ENCODE assay signal across 1 cellular context in the genomic region with DNA sequence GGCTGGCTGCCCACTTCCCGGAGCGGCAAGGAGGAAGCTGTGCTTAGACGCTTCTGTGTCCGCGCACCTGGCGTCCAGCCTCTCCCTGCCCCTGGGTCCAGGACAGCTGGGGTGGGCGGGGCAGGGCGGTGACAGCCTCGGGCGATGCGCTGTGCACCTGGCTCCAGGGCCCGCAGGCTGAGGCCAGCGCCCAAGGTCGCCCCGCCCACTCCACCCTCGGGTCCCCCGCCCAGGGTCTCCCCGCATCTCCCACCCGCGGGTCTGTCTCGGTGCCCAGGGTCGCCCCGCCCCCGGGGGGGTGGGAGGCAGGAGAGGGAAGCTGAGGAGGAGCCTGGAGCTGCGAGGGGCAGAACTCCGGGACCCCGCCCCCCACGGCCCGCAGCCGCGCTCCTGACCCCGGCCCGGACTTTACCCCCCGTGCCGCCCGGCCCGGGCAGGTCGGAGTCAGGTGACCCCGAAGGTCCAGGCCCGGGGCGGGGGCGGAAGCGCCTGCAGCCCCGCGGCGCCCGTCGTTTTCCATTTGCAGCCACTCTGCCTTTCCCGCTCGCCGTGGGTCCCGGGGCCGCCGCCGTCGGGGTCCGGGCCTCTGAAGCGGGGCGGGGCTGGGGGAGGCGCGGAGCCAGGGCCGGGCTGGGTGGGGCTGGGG.
TF ChIP-seq lines count a peak whose summit lies in the region.

A gene with protein sequence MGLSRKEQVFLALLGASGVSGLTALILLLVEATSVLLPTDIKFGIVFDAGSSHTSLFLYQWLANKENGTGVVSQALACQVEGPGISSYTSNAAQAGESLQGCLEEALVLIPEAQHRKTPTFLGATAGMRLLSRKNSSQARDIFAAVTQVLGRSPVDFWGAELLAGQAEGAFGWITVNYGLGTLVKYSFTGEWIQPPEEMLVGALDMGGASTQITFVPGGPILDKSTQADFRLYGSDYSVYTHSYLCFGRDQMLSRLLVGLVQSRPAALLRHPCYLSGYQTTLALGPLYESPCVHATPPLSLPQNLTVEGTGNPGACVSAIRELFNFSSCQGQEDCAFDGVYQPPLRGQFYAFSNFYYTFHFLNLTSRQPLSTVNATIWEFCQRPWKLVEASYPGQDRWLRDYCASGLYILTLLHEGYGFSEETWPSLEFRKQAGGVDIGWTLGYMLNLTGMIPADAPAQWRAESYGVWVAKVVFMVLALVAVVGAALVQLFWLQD (minus strand): TSS at position 69 of the 646 bp plus-strand sequence. CDS start 3,072 bp downstream, outside the sequence.

TF ChIP-seq in HEK293, 187 proteins besides CTCF, POLR2A, EP300 and RAD21 (continued from another document and continues in another):
- TF ChIP-seq, protein P1, sequence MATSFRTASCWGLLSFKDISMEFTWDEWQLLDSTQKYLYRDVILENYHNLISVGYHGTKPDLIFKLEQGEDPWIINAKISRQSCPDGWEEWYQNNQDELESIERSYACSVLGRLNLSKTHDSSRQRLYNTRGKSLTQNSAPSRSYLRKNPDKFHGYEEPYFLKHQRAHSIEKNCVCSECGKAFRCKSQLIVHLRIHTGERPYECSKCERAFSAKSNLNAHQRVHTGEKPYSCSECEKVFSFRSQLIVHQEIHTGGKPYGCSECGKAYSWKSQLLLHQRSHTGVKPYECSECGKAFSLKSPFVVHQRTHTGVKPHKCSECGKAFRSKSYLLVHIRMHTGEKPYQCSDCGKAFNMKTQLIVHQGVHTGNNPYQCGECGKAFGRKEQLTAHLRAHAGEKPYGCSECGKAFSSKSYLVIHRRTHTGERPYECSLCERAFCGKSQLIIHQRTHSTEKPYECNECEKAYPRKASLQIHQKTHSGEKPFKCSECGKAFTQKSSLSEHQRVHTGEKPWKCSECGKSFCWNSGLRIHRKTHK (tag by site-specific recombination; IDR thresholded peaks at IDR 0.05) = no peak
- no peak for TF ChIP-seq ZNF433 (tag by site-specific recombination; IDR thresholded peaks at IDR 0.05; ENCODE audit: low read depth)
- TF ChIP-seq ZNF514 (tag by site-specific recombination; IDR thresholded peaks at IDR 0.05) = no peak
- TF ChIP-seq, protein P2, sequence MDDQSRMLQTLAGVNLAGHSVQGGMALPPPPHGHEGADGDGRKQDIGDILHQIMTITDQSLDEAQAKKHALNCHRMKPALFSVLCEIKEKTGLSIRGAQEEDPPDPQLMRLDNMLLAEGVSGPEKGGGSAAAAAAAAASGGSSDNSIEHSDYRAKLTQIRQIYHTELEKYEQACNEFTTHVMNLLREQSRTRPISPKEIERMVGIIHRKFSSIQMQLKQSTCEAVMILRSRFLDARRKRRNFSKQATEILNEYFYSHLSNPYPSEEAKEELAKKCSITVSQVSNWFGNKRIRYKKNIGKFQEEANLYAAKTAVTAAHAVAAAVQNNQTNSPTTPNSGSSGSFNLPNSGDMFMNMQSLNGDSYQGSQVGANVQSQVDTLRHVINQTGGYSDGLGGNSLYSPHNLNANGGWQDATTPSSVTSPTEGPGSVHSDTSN (CRISPR knock-in tag; IDR thresholded peaks at IDR 0.05) = no peak
- TF ChIP-seq ZNF830 (tag by site-specific recombination; IDR thresholded peaks at IDR 0.05; ENCODE audit: low read depth) = no peak
- no peak for TF ChIP-seq ZNF555 (tag by site-specific recombination; conservative IDR thresholded peaks at IDR 0.05)
- TF ChIP-seq, protein P3, sequence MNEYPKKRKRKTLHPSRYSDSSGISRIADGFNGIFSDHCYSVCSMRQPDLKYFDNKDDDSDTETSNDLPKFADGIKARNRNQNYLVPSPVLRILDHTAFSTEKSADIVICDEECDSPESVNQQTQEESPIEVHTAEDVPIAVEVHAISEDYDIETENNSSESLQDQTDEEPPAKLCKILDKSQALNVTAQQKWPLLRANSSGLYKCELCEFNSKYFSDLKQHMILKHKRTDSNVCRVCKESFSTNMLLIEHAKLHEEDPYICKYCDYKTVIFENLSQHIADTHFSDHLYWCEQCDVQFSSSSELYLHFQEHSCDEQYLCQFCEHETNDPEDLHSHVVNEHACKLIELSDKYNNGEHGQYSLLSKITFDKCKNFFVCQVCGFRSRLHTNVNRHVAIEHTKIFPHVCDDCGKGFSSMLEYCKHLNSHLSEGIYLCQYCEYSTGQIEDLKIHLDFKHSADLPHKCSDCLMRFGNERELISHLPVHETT (tag by site-specific recombination; IDR thresholded peaks at IDR 0.05) = no peak
- TF ChIP-seq, protein P4, sequence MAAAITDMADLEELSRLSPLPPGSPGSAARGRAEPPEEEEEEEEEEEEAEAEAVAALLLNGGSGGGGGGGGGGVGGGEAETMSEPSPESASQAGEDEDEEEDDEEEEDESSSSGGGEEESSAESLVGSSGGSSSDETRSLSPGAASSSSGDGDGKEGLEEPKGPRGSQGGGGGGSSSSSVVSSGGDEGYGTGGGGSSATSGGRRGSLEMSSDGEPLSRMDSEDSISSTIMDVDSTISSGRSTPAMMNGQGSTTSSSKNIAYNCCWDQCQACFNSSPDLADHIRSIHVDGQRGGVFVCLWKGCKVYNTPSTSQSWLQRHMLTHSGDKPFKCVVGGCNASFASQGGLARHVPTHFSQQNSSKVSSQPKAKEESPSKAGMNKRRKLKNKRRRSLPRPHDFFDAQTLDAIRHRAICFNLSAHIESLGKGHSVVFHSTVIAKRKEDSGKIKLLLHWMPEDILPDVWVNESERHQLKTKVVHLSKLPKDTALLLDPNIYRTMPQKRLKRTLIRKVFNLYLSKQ (tag by site-specific recombination; IDR thresholded peaks at IDR 0.05; ENCODE audit: borderline replicate concordance) = no peak
- TF ChIP-seq, protein P5, sequence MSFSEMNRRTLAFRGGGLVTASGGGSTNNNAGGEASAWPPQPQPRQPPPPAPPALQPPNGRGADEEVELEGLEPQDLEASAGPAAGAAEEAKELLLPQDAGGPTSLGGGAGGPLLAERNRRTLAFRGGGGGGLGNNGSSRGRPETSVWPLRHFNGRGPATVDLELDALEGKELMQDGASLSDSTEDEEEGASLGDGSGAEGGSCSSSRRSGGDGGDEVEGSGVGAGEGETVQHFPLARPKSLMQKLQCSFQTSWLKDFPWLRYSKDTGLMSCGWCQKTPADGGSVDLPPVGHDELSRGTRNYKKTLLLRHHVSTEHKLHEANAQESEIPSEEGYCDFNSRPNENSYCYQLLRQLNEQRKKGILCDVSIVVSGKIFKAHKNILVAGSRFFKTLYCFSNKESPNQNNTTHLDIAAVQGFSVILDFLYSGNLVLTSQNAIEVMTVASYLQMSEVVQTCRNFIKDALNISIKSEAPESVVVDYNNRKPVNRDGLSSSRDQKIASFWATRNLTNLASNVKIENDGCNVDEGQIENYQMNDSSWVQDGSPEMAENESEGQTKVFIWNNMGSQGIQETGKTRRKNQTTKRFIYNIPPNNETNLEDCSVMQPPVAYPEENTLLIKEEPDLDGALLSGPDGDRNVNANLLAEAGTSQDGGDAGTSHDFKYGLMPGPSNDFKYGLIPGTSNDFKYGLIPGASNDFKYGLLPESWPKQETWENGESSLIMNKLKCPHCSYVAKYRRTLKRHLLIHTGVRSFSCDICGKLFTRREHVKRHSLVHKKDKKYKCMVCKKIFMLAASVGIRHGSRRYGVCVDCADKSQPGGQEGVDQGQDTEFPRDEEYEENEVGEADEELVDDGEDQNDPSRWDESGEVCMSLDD (tag by site-specific recombination; IDR thresholded peaks at IDR 0.05) = peak; percentile 80
- peak; percentile 86 for TF ChIP-seq SP2 (tag by site-specific recombination; IDR thresholded peaks at IDR 0.05)
- TF ChIP-seq ZEB2 (tag by site-specific recombination; IDR thresholded peaks at IDR 0.05) = 0 out of 2 replicates have a peak, but pooled peaks have one; percentile 24
- TF ChIP-seq, protein P6, sequence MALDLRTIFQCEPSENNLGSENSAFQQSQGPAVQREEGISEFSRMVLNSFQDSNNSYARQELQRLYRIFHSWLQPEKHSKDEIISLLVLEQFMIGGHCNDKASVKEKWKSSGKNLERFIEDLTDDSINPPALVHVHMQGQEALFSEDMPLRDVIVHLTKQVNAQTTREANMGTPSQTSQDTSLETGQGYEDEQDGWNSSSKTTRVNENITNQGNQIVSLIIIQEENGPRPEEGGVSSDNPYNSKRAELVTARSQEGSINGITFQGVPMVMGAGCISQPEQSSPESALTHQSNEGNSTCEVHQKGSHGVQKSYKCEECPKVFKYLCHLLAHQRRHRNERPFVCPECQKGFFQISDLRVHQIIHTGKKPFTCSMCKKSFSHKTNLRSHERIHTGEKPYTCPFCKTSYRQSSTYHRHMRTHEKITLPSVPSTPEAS (tag by site-specific recombination; IDR thresholded peaks at IDR 0.05) = no peak
- TF ChIP-seq, protein P7, sequence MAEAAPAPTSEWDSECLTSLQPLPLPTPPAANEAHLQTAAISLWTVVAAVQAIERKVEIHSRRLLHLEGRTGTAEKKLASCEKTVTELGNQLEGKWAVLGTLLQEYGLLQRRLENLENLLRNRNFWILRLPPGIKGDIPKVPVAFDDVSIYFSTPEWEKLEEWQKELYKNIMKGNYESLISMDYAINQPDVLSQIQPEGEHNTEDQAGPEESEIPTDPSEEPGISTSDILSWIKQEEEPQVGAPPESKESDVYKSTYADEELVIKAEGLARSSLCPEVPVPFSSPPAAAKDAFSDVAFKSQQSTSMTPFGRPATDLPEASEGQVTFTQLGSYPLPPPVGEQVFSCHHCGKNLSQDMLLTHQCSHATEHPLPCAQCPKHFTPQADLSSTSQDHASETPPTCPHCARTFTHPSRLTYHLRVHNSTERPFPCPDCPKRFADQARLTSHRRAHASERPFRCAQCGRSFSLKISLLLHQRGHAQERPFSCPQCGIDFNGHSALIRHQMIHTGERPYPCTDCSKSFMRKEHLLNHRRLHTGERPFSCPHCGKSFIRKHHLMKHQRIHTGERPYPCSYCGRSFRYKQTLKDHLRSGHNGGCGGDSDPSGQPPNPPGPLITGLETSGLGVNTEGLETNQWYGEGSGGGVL (tag by site-specific recombination; IDR thresholded peaks at IDR 0.05) = peak; percentile 74
- peak; percentile 83 for TF ChIP-seq GLIS1 (tag by site-specific recombination; IDR thresholded peaks at IDR 0.05)
- peak; percentile 87 for TF ChIP-seq GLIS2 (tag by site-specific recombination; IDR thresholded peaks at IDR 0.05)
- TF ChIP-seq BCL11A (tag by site-specific recombination; IDR thresholded peaks at IDR 0.05; ENCODE audit: low read depth) = 0 out of 2 replicates have a peak, but pooled peaks have one; percentile 30
- TF ChIP-seq ZNF121 (tag by site-specific recombination; IDR thresholded peaks at IDR 0.05) = no peak
- TF ChIP-seq ZNF140 (tag by site-specific recombination; IDR thresholded peaks at IDR 0.05) = no peak
- TF ChIP-seq, protein P8, sequence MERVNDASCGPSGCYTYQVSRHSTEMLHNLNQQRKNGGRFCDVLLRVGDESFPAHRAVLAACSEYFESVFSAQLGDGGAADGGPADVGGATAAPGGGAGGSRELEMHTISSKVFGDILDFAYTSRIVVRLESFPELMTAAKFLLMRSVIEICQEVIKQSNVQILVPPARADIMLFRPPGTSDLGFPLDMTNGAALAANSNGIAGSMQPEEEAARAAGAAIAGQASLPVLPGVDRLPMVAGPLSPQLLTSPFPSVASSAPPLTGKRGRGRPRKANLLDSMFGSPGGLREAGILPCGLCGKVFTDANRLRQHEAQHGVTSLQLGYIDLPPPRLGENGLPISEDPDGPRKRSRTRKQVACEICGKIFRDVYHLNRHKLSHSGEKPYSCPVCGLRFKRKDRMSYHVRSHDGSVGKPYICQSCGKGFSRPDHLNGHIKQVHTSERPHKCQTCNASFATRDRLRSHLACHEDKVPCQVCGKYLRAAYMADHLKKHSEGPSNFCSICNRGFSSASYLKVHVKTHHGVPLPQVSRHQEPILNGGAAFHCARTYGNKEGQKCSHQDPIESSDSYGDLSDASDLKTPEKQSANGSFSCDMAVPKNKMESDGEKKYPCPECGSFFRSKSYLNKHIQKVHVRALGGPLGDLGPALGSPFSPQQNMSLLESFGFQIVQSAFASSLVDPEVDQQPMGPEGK (tag by site-specific recombination; IDR thresholded peaks at IDR 0.05) = peak; percentile 93
- peak; percentile 48; the same call in 1 of the 2 replicates for TF ChIP-seq ZXDB (tag by site-specific recombination; IDR thresholded peaks at IDR 0.05)
- TF ChIP-seq KLF16 (tag by site-specific recombination; IDR thresholded peaks at IDR 0.05) = peak; percentile 74
- TF ChIP-seq, protein P9, sequence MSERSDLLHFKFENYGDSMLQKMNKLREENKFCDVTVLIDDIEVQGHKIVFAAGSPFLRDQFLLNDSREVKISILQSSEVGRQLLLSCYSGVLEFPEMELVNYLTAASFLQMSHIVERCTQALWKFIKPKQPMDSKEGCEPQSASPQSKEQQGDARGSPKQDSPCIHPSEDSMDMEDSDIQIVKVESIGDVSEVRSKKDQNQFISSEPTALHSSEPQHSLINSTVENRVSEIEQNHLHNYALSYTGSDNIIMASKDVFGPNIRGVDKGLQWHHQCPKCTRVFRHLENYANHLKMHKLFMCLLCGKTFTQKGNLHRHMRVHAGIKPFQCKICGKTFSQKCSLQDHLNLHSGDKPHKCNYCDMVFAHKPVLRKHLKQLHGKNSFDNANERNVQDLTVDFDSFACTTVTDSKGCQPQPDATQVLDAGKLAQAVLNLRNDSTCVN (tag by site-specific recombination; optimal IDR thresholded peaks at IDR 0.05) = peak; percentile 38
- TF ChIP-seq ZNF600 (tag by site-specific recombination; IDR thresholded peaks at IDR 0.05) = peak; percentile 76; the same call in 1 of the 2 replicates
- TF ChIP-seq, protein P10, sequence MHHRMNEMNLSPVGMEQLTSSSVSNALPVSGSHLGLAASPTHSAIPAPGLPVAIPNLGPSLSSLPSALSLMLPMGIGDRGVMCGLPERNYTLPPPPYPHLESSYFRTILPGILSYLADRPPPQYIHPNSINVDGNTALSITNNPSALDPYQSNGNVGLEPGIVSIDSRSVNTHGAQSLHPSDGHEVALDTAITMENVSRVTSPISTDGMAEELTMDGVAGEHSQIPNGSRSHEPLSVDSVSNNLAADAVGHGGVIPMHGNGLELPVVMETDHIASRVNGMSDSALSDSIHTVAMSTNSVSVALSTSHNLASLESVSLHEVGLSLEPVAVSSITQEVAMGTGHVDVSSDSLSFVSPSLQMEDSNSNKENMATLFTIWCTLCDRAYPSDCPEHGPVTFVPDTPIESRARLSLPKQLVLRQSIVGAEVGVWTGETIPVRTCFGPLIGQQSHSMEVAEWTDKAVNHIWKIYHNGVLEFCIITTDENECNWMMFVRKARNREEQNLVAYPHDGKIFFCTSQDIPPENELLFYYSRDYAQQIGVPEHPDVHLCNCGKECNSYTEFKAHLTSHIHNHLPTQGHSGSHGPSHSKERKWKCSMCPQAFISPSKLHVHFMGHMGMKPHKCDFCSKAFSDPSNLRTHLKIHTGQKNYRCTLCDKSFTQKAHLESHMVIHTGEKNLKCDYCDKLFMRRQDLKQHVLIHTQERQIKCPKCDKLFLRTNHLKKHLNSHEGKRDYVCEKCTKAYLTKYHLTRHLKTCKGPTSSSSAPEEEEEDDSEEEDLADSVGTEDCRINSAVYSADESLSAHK (tag by site-specific recombination; IDR thresholded peaks at IDR 0.05) = no peak
- peak; percentile 61; the same call in 1 of the 2 replicates for TF ChIP-seq BCL11B (tag by site-specific recombination; IDR thresholded peaks at IDR 0.05; ENCODE audit: low read depth)
- no peak for TF ChIP-seq ZBTB1 (tag by site-specific recombination; IDR thresholded peaks at IDR 0.05)
- no peak for TF ChIP-seq ZNF623 (tag by site-specific recombination; IDR thresholded peaks at IDR 0.05)
